Comparison of ENCODE assay signal across 8 cellular contexts in genomic region chrX:119512145-119512800, GRCh38. TPM values are rescaled to one million over a fixed set of nuclear protein-coding genes. Genes with fewer than 3 reads are reported as not detected.
DNase-seq lines count a peak whose midpoint lies in the region; ATAC-seq and TF ChIP-seq lines count a peak whose summit lies in the region.

No MANE protein-coding gene starts in this region.

- intact Hi-C loops in right lobe of liver (cut with DNase I), result no loop called here

- TF ChIP-seq EP300 in Ishikawa (IDR thresholded peaks at IDR 0.05; ENCODE audit: borderline replicate concordance), result no peak

- H3K4me3 ChIP-seq in BJ (ENCODE audit: low read depth, low read length), result no peak overlapping the region
- no peak overlapping the region for H3K4me3 ChIP-seq in OCI-LY3 (ENCODE audit: low read length)
- no peak overlapping the region for H3K4me3 ChIP-seq in right lobe of liver

- H3K9me3 Mint-ChIP-seq in chondrocyte (ENCODE audit: low read depth), result no peaks in the 10 kb centered on the region
- H3K9me3 Mint-ChIP-seq in type B pancreatic cell, result no peaks in the 10 kb centered on the region

- H3K9me3 ChIP-seq in OCI-LY3 (ENCODE audit: insufficient read depth, low read length) (no peaks in the 10 kb centered on the region), right lobe of liver (no peaks in the 10 kb centered on the region)

- POLR2A ChIA-PET in BJ (lab: Charles Lee), result interaction anchor here (0.6 to 0.7 kb wide), 2 partner anchors 112 to 297 kb away, joined by 3 read pairs; no protein-coding TSS in a partner anchor

- peaks cover 8% of the 10 kb centered on the region for H3K4me1 ChIP-seq in OCI-LY3 (ENCODE audit: low read length)
- no peaks in the 10 kb centered on the region for H3K4me1 ChIP-seq in right lobe of liver

- H3K4me1 Mint-ChIP-seq in chondrocyte (ENCODE audit: low read depth) (peaks cover 15% of the 10 kb centered on the region), type B pancreatic cell (ENCODE audit: unreplicated experiment) (peaks cover 6% of the 10 kb centered on the region)

- in situ Hi-C loops in GM13977 (cut with MboI; ENCODE audit: low pct_unique_long_range_greater_than_20kb, low sequenced_read_pairs, unreplicated experiment), result loop anchor here (25.0 kb wide), 2 partner anchors 225 to 375 kb away; partner anchors contain the start of gene AKAP14

- TF ChIP-seq RAD21 in Ishikawa (IDR thresholded peaks at IDR 0.05; ENCODE audit: low read depth), result peak; percentile 90

- H3K36me3 Mint-ChIP-seq in chondrocyte (ENCODE audit: low read depth) (no peaks in the 10 kb centered on the region), type B pancreatic cell (no peaks in the 10 kb centered on the region)

- 42% methylated on average over 11 of the region's 14 CpGs for WGBS in right lobe of liver (ENCODE audit: insufficient coverage, low coverage, low lambda C conversion rate, missing lambda C conversion rate)

- no peaks in the 10 kb centered on the region for H4K20me1 ChIP-seq in OCI-LY3 (ENCODE audit: insufficient read depth, low read length)

- no peak overlapping the region for H2AFZ ChIP-seq in OCI-LY3 (ENCODE audit: low read depth, low read length)

- no peaks in the 10 kb centered on the region for H3K27me3 Mint-ChIP-seq in chondrocyte (ENCODE audit: low read depth)
- no peaks in the 10 kb centered on the region for H3K27me3 Mint-ChIP-seq in type B pancreatic cell

- H3K36me3 ChIP-seq in BJ (ENCODE audit: control insufficient read depth, insufficient read depth, low read length) (no peaks in the 10 kb centered on the region), OCI-LY3 (replicated peaks; ENCODE audit: low read depth, low read length) (no peaks in the 10 kb centered on the region), right lobe of liver (no peaks in the 10 kb centered on the region)

- no peak for TF ChIP-seq POLR2A in right lobe of liver (IDR thresholded peaks at IDR 0.05)

- peak; percentile 99 to 100 (median 99) for ATAC-seq in right lobe of liver
- no peak for ATAC-seq in GM19328 (IDR thresholded peaks at IDR 0.05; ENCODE audit: unreplicated experiment)

- H3K9ac ChIP-seq in OCI-LY3 (ENCODE audit: low read length), result no peak overlapping the region

- TF ChIP-seq CTCF in BJ (IDR thresholded peaks at IDR 0.05; ENCODE audit: insufficient read depth, low read depth, low read length) (peak; percentile 70), GM13977 (IDR thresholded peaks at IDR 0.05; ENCODE audit: extremely low read depth, insufficient read depth, missing control alignments) (peak; percentile 58), OCI-LY3 (IDR thresholded peaks at IDR 0.05; ENCODE audit: low read depth, low read length) (peak; percentile 44), chondrocyte (IDR thresholded peaks at IDR 0.05) (peak; percentile 81), right lobe of liver (IDR thresholded peaks at IDR 0.05) (peak; percentile 78 to 84 (median 80)), type B pancreatic cell (conservative IDR thresholded peaks at IDR 0.05) (peak; percentile 71)

- H3K4me3 Mint-ChIP-seq in chondrocyte (ENCODE audit: unreplicated experiment) (no peak overlapping the region), type B pancreatic cell (no peak overlapping the region)

- H3K27me3 ChIP-seq in BJ (ENCODE audit: control insufficient read depth, insufficient read depth, low read length), result no peaks in the 10 kb centered on the region
- H3K27me3 ChIP-seq in OCI-LY3 (ENCODE audit: low read depth, low read length), result no peaks in the 10 kb centered on the region
- no peaks in the 10 kb centered on the region for H3K27me3 ChIP-seq in right lobe of liver

- H3K27ac ChIP-seq in OCI-LY3 (ENCODE audit: low read length) (no peak overlapping the region), right lobe of liver (no peak overlapping the region)

- CTCF ChIA-PET in BJ (lab: Yijun Ruan, JAX), result interaction anchor here (0.6 to 2.5 kb wide), 19 partner anchors 9 to 411 kb away, joined by 3 to 62 read pairs (median 4); no protein-coding TSS in a partner anchor

- no peak for DNase-seq in BJ (ENCODE audit: low read depth)
- peak; percentile 60 for DNase-seq in GM13977 (ENCODE audit: low spot score)
- DNase-seq in chondrocyte (ENCODE audit: low spot score), result no peak
- DNase-seq in right lobe of liver, result peak; percentile 67 to 70 (median 70)
- DNase-seq in type B pancreatic cell (ENCODE audit: extremely low spot score, unreplicated experiment), result no peak

- H3K79me2 ChIP-seq in OCI-LY3 (ENCODE audit: low read length), result no peaks in the 10 kb centered on the region

- H3K27ac Mint-ChIP-seq in chondrocyte (ENCODE audit: unreplicated experiment), result no peak overlapping the region
- no peak overlapping the region for H3K27ac Mint-ChIP-seq in type B pancreatic cell

- no peak overlapping the region for H3K4me2 ChIP-seq in OCI-LY3 (ENCODE audit: low read length)

TF ChIP-seq in Ishikawa, 13 proteins besides CTCF, POLR2A, EP300 and RAD21:
- TF ChIP-seq USF1 (IDR thresholded peaks at IDR 0.05) (no peak), FOXM1 (IDR thresholded peaks at IDR 0.05; ENCODE audit: borderline replicate concordance, low read depth) (no peak), TAF1 (IDR thresholded peaks at IDR 0.05; ENCODE audit: low read depth) (no peak)

RNA-seq across cellular contexts. Expression of gene SLC25A5, which starts 44.0 kb away (rescaled TPM):
- 218 and 292 TPM in 2 replicates for polyA plus RNA-seq in BJ (2011; rRNA removed)
- polyA minus RNA-seq in BJ (2011; rRNA and poly(A)+ RNA removed), result 212 and 252 TPM in 2 replicates
- total RNA-seq in chondrocyte (148 to 195 TPM (median 153 TPM) in 3 replicates), right lobe of liver (100 to 1,000 TPM; 168 to 296 (median 223) TPM), type B pancreatic cell (ENCODE audit: low replicate concordance) (428 and 470 TPM in 2 replicates)

RNA-seq across cellular contexts. Expression of gene STEEP1, which starts 52.9 kb away (rescaled TPM):
- polyA plus RNA-seq in BJ (2011; rRNA removed), result 15.8 and 20.5 TPM in 2 replicates
- 10.4 and 13.3 TPM in 2 replicates for polyA minus RNA-seq in BJ (2011; rRNA and poly(A)+ RNA removed)
- 17.1 to 20.3 TPM (median 19.2 TPM) in 3 replicates for total RNA-seq in chondrocyte
- 10 to 100 TPM in 2 of 6 experiments, 1 to 10 TPM in 4; 4.5 to 13.9 (median 7.1) TPM for total RNA-seq in right lobe of liver
- total RNA-seq in type B pancreatic cell (ENCODE audit: low replicate concordance), result 19.7 and 23.0 TPM in 2 replicates

Comparison
In these comparisons a context has a peak if more than half of its experiments do, and no peak if none do; other contexts are left out.
1. DNase-seq: peak in GM13977 (single experiment) and right lobe of liver (3 of 3); none in BJ (single experiment), chondrocyte (single experiment) and type B pancreatic cell (single experiment).
2. Peak in every context shown above with its lines, with median percentiles within 50 percentile points of each other: CTCF ChIP-seq.